ENCODE assay signal across 8 cellular contexts in the genomic region with DNA sequence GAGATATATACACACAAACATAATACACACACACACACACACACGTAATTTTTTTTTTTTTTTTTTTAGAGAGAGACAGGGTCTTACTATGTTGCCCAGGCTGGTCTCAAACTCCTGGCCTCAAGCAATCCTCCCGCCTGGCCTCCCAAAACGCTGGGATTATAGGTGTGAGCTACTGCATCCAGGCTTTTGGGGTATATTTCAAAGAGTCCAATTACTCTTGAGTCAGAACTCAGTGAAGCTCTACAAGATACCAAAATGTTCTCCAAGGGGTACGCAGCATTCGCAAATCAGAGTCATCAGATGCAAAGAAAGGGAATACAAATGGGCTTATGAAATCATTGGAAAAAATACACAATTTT. TPM values are rescaled to one million over a fixed set of nuclear protein-coding genes. Genes with fewer than 3 reads are reported as not detected.
DNase-seq lines count a peak whose midpoint lies in the region; ATAC-seq, FAIRE-seq and TF ChIP-seq lines count a peak whose summit lies in the region.

No MANE protein-coding gene starts in this region.

- no peak overlapping the region for H3K4me3 ChIP-seq in DND-41 (ENCODE audit: low read depth in 1 of 2, low read length in 2 of 2)

- H3K4me3 Mint-ChIP-seq in activated naive CD8-positive, alpha-beta T cell treated with anti-CD3 and anti-CD28 coated beads, Interleukin-2, amount 10 ng/mL, durations not matched to agents 7 days and 5 days, result peak overlapping the region; percentile 74
- peak overlapping the region; percentile 88 for H3K4me3 Mint-ChIP-seq in natural killer cell treated with Interleukin-12 subunit alpha and Interleukin-12 subunit beta and Interleukin-15 and Interleukin-18, amount 100 ng/mL, for 72 hours

- POLR2A ChIA-PET in activated naive CD8-positive, alpha-beta T cell treated with anti-CD3 and anti-CD28 coated beads, Interleukin-2, amount 10 ng/mL, durations not matched to agents 7 days and 5 days (lab: Charles Lee), result interaction anchor here (0.5 to 2.8 kb wide), 7 partner anchors 28 to 521 kb away, joined by 3 to 19 read pairs (median 7); partner anchors contain the start of gene PHLDA1

- DNase-seq in DND-41, result no peak
- DNase-seq in activated naive CD8-positive, alpha-beta T cell treated with anti-CD3 and anti-CD28 coated beads, Interleukin-2, amount 10 ng/mL, durations not matched to agents 7 days and 5 days, result no peak
- no peak for DNase-seq in natural killer cell treated with Interleukin-12 subunit alpha and Interleukin-12 subunit beta and Interleukin-15 and Interleukin-18, amount 100 ng/mL, for 72 hours (ENCODE audit: low spot score)
- no peak for DNase-seq in GM19238 (ENCODE audit: insufficient read length, low spot score)
- no peak for DNase-seq in NCI-H748 (lab: John Stamatoyannopoulos, UW; ENCODE audit: unreplicated experiment)
- DNase-seq in HuH-7.5 (ENCODE audit: low spot score), result no peak
- no peak for DNase-seq in urothelium cell line (ENCODE audit: low spot score)

- H2AFZ ChIP-seq in DND-41 (ENCODE audit: low read depth, low read length), result no peak overlapping the region; the same call in 1 of the 2 replicates

- peaks cover 5% of the 10 kb centered on the region for H3K36me3 Mint-ChIP-seq in activated naive CD8-positive, alpha-beta T cell treated with anti-CD3 and anti-CD28 coated beads, Interleukin-2, amount 10 ng/mL, durations not matched to agents 7 days and 5 days
- no peaks in the 10 kb centered on the region for H3K36me3 Mint-ChIP-seq in natural killer cell treated with Interleukin-12 subunit alpha and Interleukin-12 subunit beta and Interleukin-15 and Interleukin-18, amount 100 ng/mL, for 72 hours

- no peaks in the 10 kb centered on the region for H3K9me3 ChIP-seq in DND-41 (ENCODE audit: insufficient read depth, low read length, severe bottlenecking)

- no peaks in the 10 kb centered on the region for H4K20me1 ChIP-seq in DND-41 (ENCODE audit: insufficient read depth, low read length)

- no peaks in the 10 kb centered on the region for H3K27me3 Mint-ChIP-seq in activated naive CD8-positive, alpha-beta T cell treated with anti-CD3 and anti-CD28 coated beads, Interleukin-2, amount 10 ng/mL, durations not matched to agents 7 days and 5 days
- H3K27me3 Mint-ChIP-seq in natural killer cell treated with Interleukin-12 subunit alpha and Interleukin-12 subunit beta and Interleukin-15 and Interleukin-18, amount 100 ng/mL, for 72 hours, result no peaks in the 10 kb centered on the region

- peaks cover 15% of the 10 kb centered on the region for H3K4me1 ChIP-seq in DND-41 (ENCODE audit: insufficient read depth, low read length)

- no peaks in the 10 kb centered on the region for H3K27me3 ChIP-seq in DND-41 (ENCODE audit: insufficient read depth, low read length, poor library complexity)

- H3K27ac Mint-ChIP-seq in activated naive CD8-positive, alpha-beta T cell treated with anti-CD3 and anti-CD28 coated beads, Interleukin-2, amount 10 ng/mL, durations not matched to agents 7 days and 5 days, result peak overlapping the region; percentile 93
- H3K27ac Mint-ChIP-seq in natural killer cell treated with Interleukin-12 subunit alpha and Interleukin-12 subunit beta and Interleukin-15 and Interleukin-18, amount 100 ng/mL, for 72 hours, result peak overlapping the region; percentile 91 to 96

- no peak overlapping the region for H3K4me2 ChIP-seq in DND-41 (ENCODE audit: insufficient read depth, low read length)

- H3K4me1 Mint-ChIP-seq in activated naive CD8-positive, alpha-beta T cell treated with anti-CD3 and anti-CD28 coated beads, Interleukin-2, amount 10 ng/mL, durations not matched to agents 7 days and 5 days, result peaks cover 40% of the 10 kb centered on the region
- peaks cover 50 to 69% of the 10 kb centered on the region in 2 donors for H3K4me1 Mint-ChIP-seq in natural killer cell treated with Interleukin-12 subunit alpha and Interleukin-12 subunit beta and Interleukin-15 and Interleukin-18, amount 100 ng/mL, for 72 hours (ENCODE audit: low read depth in 2 of 2)

- FAIRE-seq in urothelium cell line (lab: Jason Lieb, UNC), result no peak

- H3K79me2 ChIP-seq in DND-41 (ENCODE audit: insufficient read depth, low read length), result no peaks in the 10 kb centered on the region

- H3K9ac ChIP-seq in DND-41 (ENCODE audit: low read depth, low read length), result no peak overlapping the region

- ATAC-seq in DND-41 (ENCODE audit: insufficient read depth, low read depth) (peak; percentile 12; the same call in 1 of the 3 replicates), HG02759 (IDR thresholded peaks at IDR 0.05; ENCODE audit: unreplicated experiment) (peak; percentile 7)
- ATAC-seq in activated naive CD8-positive, alpha-beta T cell treated with anti-CD3 and anti-CD28 coated beads, Interleukin-2, amount 10 ng/mL, durations not matched to agents 7 days and 5 days (ENCODE audit: low read depth), result peak; percentile 7
- peak; percentile 10 to 12 for ATAC-seq in natural killer cell treated with Interleukin-12 subunit alpha and Interleukin-12 subunit beta and Interleukin-15 and Interleukin-18, amount 100 ng/mL, for 72 hours

- no peaks in the 10 kb centered on the region for H3K36me3 ChIP-seq in DND-41 (ENCODE audit: insufficient read depth, low read length)

- no peak for TF ChIP-seq CTCF in DND-41 (IDR thresholded peaks at IDR 0.05; ENCODE audit: borderline replicate concordance, extremely low read depth, low read length, poor library complexity, severe bottlenecking)

- peaks cover 3% of the 10 kb centered on the region for H3K9me3 Mint-ChIP-seq in activated naive CD8-positive, alpha-beta T cell treated with anti-CD3 and anti-CD28 coated beads, Interleukin-2, amount 10 ng/mL, durations not matched to agents 7 days and 5 days
- H3K9me3 Mint-ChIP-seq in natural killer cell treated with Interleukin-12 subunit alpha and Interleukin-12 subunit beta and Interleukin-15 and Interleukin-18, amount 100 ng/mL, for 72 hours, result no peaks in the 10 kb centered on the region

- H3K27ac ChIP-seq in DND-41 (ENCODE audit: low read length), result 0 out of 2 replicates have a peak overlapping the region, but pooled peaks have one; percentile 24

RNA-seq across cellular contexts. Expression of gene PHLDA1, which starts 54.0 kb away (rescaled TPM):
- total RNA-seq in activated naive CD8-positive, alpha-beta T cell treated with anti-CD3 and anti-CD28 coated beads, Interleukin-2, amount 10 ng/mL, durations not matched to agents 7 days and 5 days, result 1 to 10 TPM; 5.2 to 5.8 TPM
- 100 to 1,000 TPM in 1 of 2 donors, 10 to 100 TPM in 1; 62.0 to 153 TPM for total RNA-seq in natural killer cell treated with Interleukin-12 subunit alpha and Interleukin-12 subunit beta and Interleukin-15 and Interleukin-18, amount 100 ng/mL, for 72 hours

Comparison
In these comparisons a context has a peak if more than half of its experiments do, and no peak if none do; other contexts are left out.
1. RNA of gene PHLDA1, which starts 54.0 kb away (total RNA-seq): 62.0 to 153 TPM in natural killer cell treated with Interleukin-12 subunit alpha and Interleukin-12 subunit beta and Interleukin-15 and Interleukin-18, amount 100 ng/mL, for 72 hours; 5.2 to 5.8 TPM in activated naive CD8-positive, alpha-beta T cell treated with anti-CD3 and anti-CD28 coated beads, Interleukin-2, amount 10 ng/mL, durations not matched to agents 7 days and 5 days; every median in the first group is over 4 times any median in the second.
2. Peak in every context shown above with its lines, with median percentiles within 50 percentile points of each other: ATAC-seq.